In the genomic region with DNA sequence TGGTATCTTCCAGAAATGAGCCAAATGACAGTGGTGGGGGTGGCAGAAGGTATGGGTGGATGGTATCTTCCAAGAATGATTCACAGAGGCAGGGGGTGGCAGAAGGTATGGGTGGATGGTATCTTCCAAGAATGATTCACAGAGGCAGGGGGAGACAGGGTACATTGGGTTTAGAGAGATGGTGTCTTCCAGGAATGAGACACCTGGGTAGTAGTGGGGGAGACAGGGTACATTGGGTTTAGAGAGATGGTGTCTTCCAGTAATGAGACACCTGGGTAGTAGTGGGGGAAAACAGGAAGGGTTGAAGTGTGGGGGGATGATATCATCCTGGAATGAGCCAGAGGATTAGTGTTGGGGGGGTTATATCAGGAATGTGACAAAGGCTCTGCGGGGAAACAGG, we compare ENCODE assay signal across 20 cellular contexts.
"Had no signal": no experiment of that assay in that cellular context is flagged by ENCODE, and none has a peak within 500 bp of the region (broad histone marks: within the 10 kb centered on the region; RNA-seq: fewer than 3 reads in every experiment).

No MANE protein-coding gene starts in this region.

- H3K4me3 ChIP-seq: coronary artery, dorsolateral prefrontal cortex, heart left ventricle, mucosa of descending colon, stomach, thoracic aorta, transverse colon had no signal

- H3K4me1 ChIP-seq: heart left ventricle, stomach, transverse colon had no signal

- ATAC-seq: heart left ventricle; left lobe of liver; mucosa of descending colon; naive thymus-derived CD8-positive, alpha-beta T cell; sciatic nerve had no signal

- H3K27ac ChIP-seq: coronary artery, dorsolateral prefrontal cortex, heart left ventricle, neutrophil, stomach, thoracic aorta, transverse colon had no signal

- H3K36me3 ChIP-seq: neutrophil, thoracic aorta, transverse colon had no signal

- H3K27me3 ChIP-seq: neutrophil, stomach, transverse colon had no signal

- DNase-seq: dorsolateral prefrontal cortex; effector CD8-positive, alpha-beta T cell; foreskin melanocyte; heart left ventricle; hippocampal formation; kidney glomerular epithelial cell; mucosa of descending colon; naive thymus-derived CD8-positive, alpha-beta T cell; posterior cingulate gyrus; stimulated activated CD4-positive, alpha-beta T cell treated with anti-CD3 and anti-CD28 coated beads, Interleukin-2, amount 100 ng/mL, for 24 hours; stimulated activated CD4-positive, alpha-beta T cell treated with anti-CD3 and anti-CD28 coated beads, Interleukin-4, amount 100 ng/mL, for 4 hours; stimulated activated naive CD4-positive, alpha-beta T cell; stomach; substantia nigra; transverse colon had no signal

- H3K4me1 Mint-ChIP-seq: naive thymus-derived CD8-positive, alpha-beta T cell had no signal

- H3K27ac Mint-ChIP-seq: naive thymus-derived CD8-positive, alpha-beta T cell had no signal

- H3K4me3 Mint-ChIP-seq: naive thymus-derived CD8-positive, alpha-beta T cell had no signal

- H3K9me3 ChIP-seq: mucosa of descending colon, neutrophil, thoracic aorta, transverse colon had no signal

- H3K36me3 Mint-ChIP-seq: naive thymus-derived CD8-positive, alpha-beta T cell had no signal
